8 cellular contexts compared by ENCODE assay signal in the genomic region with DNA sequence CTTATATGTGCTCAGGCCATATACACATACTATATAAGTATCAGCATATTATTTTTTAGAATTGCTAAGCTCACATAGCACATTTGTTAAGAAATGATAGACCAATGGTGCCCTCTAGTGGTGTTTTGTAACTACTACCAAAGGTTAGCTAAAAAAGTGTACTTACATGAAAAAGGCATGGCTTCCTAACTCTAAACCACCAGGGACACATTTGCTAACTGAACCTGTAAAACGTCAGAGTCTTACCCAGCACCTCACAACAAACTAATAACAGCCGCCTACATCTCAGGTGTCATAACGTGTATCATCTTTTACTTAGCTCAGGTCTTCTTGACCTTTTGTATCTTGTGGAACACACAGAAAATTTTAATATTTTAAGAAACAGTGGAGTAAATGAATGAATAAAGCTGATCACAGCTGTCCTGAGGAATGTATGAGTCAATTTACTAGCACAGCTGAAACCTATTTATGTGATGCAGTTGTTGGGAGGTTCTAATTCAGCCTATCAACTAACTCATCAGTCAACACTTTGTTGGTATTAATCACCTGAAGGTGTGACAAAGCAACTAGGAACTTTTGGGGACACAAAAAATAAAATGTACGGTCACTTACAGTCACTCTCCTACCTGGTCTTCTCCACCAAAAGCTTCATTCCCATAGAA.
DNase-seq lines count a peak whose midpoint lies in the region; ATAC-seq and TF ChIP-seq lines count a peak whose summit lies in the region.

No MANE protein-coding gene starts in this region.

- no peaks in the 10 kb centered on the region for H3K9me3 Mint-ChIP-seq in neural crest cell

- H3K36me3 Mint-ChIP-seq in neural crest cell (ENCODE audit: low read depth) = no peaks in the 10 kb centered on the region

- H3K9me3 ChIP-seq in SJCRH30 (replicated peaks) = no peaks in the 10 kb centered on the region

- H3K27me3 ChIP-seq in BJ (ENCODE audit: control insufficient read depth, insufficient read depth, low read length) (no peaks in the 10 kb centered on the region), SJCRH30 (no peaks in the 10 kb centered on the region)

- H3K4me1 Mint-ChIP-seq in neural crest cell = no peaks in the 10 kb centered on the region

- TF ChIP-seq CTCF in BJ (IDR thresholded peaks at IDR 0.05; ENCODE audit: insufficient read depth, low read depth, low read length) (peak; percentile 65), neural crest cell (conservative IDR thresholded peaks at IDR 0.05) (peak; percentile 87)

- H3K36me3 ChIP-seq in BJ (ENCODE audit: control insufficient read depth, insufficient read depth, low read length) (no peaks in the 10 kb centered on the region), SJCRH30 (no peaks in the 10 kb centered on the region)

- CTCF ChIA-PET in BJ (lab: Yijun Ruan, JAX) = interaction anchor here (0.6 to 5.8 kb wide), 27 partner anchors 10 to 716 kb away, joined by 3 to 107 read pairs (median 4); no protein-coding TSS in a partner anchor

- POLR2A ChIA-PET in BJ (lab: Charles Lee) = interaction anchor here (0.7 kb wide), 1 partner anchor 13 kb away, joined by 3 read pairs; no protein-coding TSS in a partner anchor

- no peak overlapping the region for H3K27ac Mint-ChIP-seq in neural crest cell (ENCODE audit: unreplicated experiment)

- H3K27ac ChIP-seq in SJCRH30 (peak overlapping the region; percentile 64), epithelial cell of prostate (no peak overlapping the region)

- no peak overlapping the region for H3K4me3 ChIP-seq in BJ (ENCODE audit: low read depth, low read length)
- H3K4me3 ChIP-seq in SJCRH30 = no peak overlapping the region

- H3K4me1 ChIP-seq in SJCRH30 = peaks cover 28% of the 10 kb centered on the region

- no peak overlapping the region for H3K4me3 Mint-ChIP-seq in neural crest cell

- no peaks in the 10 kb centered on the region for H3K27me3 Mint-ChIP-seq in neural crest cell (ENCODE audit: low read depth)

- ATAC-seq in GM18511 (IDR thresholded peaks at IDR 0.05; ENCODE audit: unreplicated experiment) (peak; percentile 95), HG02885 (IDR thresholded peaks at IDR 0.05; ENCODE audit: poor library complexity, unreplicated experiment) (peak; percentile 95), HG03045 (IDR thresholded peaks at IDR 0.05; ENCODE audit: unreplicated experiment) (no peak)

- DNase-seq in BJ (ENCODE audit: low read depth) (peak; percentile 16), NCI-H1417 (lab: John Stamatoyannopoulos, UW) (peak; percentile 54 to 94 (median 67)), SJCRH30 (peak; percentile 51 to 94), epithelial cell of prostate (ENCODE audit: low read depth, low spot score) (peak; percentile 33), neural crest cell (ENCODE audit: low read depth, low spot score) (no peak)
